ENCODE assay signal across 1 cellular context in the genomic region with DNA sequence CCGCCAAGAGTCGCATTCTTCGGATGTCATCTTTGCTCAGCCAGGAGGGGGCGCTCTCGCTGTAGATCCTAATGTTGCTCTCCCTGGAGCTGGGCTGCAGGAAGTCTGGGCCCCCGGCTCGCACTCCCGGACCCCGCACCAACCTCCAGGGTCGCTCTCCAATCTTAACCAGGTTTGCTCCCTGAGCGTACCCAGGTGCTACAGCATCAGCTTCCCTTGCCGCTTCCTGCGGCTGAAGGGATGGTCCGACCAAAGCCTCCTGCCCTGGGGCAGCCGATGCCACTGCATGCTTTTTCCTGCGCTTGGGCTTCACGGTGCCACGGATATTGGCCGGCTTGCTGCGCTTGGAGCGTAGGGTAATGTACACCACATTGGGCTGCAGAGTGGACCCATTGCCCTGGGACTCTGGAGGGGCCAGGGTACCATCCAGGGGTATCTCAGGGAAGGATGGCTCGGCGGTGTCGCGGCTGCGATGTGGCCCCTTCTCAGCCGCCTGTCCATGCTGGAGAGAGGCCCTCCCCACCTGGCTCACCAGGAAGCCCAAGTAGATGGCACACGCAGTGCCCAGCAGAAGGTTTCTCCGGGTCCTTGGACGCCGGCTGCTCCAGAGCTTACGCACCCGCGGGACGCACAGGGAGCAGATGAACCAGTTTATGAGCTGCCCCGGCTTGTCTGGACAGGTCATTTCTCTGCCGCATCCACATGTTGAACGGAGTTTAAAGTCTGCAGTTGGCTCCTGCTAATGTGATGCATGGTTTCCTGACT.
A peak's percentile ranks its signal among the peaks of the same experiment; 100 is the strongest.
TF ChIP-seq lines count a peak whose summit lies in the region.

No MANE protein-coding gene starts in this region.

TF ChIP-seq in HepG2, 621 proteins besides CTCF, POLR2A, EP300 and RAD21 (continued from another document and continues in another):
- TF ChIP-seq, protein P1, sequence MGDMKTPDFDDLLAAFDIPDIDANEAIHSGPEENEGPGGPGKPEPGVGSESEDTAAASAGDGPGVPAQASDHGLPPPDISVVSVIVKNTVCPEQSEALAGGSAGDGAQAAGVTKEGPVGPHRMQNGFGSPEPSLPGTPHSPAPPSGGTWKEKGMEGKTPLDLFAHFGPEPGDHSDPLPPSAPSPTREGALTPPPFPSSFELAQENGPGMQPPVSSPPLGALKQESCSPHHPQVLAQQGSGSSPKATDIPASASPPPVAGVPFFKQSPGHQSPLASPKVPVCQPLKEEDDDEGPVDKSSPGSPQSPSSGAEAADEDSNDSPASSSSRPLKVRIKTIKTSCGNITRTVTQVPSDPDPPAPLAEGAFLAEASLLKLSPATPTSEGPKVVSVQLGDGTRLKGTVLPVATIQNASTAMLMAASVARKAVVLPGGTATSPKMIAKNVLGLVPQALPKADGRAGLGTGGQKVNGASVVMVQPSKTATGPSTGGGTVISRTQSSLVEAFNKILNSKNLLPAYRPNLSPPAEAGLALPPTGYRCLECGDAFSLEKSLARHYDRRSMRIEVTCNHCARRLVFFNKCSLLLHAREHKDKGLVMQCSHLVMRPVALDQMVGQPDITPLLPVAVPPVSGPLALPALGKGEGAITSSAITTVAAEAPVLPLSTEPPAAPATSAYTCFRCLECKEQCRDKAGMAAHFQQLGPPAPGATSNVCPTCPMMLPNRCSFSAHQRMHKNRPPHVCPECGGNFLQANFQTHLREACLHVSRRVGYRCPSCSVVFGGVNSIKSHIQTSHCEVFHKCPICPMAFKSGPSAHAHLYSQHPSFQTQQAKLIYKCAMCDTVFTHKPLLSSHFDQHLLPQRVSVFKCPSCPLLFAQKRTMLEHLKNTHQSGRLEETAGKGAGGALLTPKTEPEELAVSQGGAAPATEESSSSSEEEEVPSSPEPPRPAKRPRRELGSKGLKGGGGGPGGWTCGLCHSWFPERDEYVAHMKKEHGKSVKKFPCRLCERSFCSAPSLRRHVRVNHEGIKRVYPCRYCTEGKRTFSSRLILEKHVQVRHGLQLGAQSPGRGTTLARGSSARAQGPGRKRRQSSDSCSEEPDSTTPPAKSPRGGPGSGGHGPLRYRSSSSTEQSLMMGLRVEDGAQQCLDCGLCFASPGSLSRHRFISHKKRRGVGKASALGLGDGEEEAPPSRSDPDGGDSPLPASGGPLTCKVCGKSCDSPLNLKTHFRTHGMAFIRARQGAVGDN (CRISPR knock-in tag; IDR thresholded peaks at IDR 0.05): peak; percentile 91
- no peak for TF ChIP-seq ZNF30 (CRISPR knock-in tag; IDR thresholded peaks at IDR 0.05)
- TF ChIP-seq KMT2B (CRISPR knock-in tag; IDR thresholded peaks at IDR 0.05): no peak
- no peak; the same call in 1 of the 2 replicates for TF ChIP-seq BORCS8-MEF2B (CRISPR knock-in tag; IDR thresholded peaks at IDR 0.05)
- TF ChIP-seq ZFX (CRISPR knock-in tag; IDR thresholded peaks at IDR 0.05; ENCODE audit: low read depth): peak; percentile 72
- no peak; the same call in 1 of the 2 replicates for TF ChIP-seq ZNF547 (CRISPR knock-in tag; IDR thresholded peaks at IDR 0.05)
- no peak for TF ChIP-seq CBFB (CRISPR knock-in tag; IDR thresholded peaks at IDR 0.05)
- no peak for TF ChIP-seq CREB1 (IDR thresholded peaks at IDR 0.05)
- no peak for TF ChIP-seq CREB1 (CRISPR knock-in tag; IDR thresholded peaks at IDR 0.05)
- TF ChIP-seq ERF (CRISPR knock-in tag; IDR thresholded peaks at IDR 0.05): no peak
- TF ChIP-seq SMAD1 (CRISPR knock-in tag; IDR thresholded peaks at IDR 0.05; ENCODE audit: borderline replicate concordance, low read depth): 0 out of 2 replicates have a peak, but pooled peaks have one; percentile 29
- TF ChIP-seq, protein P2, sequence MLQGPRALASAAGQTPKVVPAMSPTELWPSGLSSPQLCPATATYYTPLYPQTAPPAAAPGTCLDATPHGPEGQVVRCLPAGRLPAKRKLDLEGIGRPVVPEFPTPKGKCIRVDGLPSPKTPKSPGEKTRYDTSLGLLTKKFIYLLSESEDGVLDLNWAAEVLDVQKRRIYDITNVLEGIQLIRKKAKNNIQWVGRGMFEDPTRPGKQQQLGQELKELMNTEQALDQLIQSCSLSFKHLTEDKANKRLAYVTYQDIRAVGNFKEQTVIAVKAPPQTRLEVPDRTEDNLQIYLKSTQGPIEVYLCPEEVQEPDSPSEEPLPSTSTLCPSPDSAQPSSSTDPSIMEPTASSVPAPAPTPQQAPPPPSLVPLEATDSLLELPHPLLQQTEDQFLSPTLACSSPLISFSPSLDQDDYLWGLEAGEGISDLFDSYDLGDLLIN (CRISPR knock-in tag; IDR thresholded peaks at IDR 0.05; ENCODE audit: borderline replicate concordance): no peak
- no peak for TF ChIP-seq HMG20A (CRISPR knock-in tag; IDR thresholded peaks at IDR 0.05; ENCODE audit: borderline replicate concordance)
- TF ChIP-seq SOX6 (IDR thresholded peaks at IDR 0.05): no peak
- TF ChIP-seq SOX6 (CRISPR knock-in tag; IDR thresholded peaks at IDR 0.05): peak; percentile 28; the same call in 1 of the 2 replicates
- TF ChIP-seq, protein P3, sequence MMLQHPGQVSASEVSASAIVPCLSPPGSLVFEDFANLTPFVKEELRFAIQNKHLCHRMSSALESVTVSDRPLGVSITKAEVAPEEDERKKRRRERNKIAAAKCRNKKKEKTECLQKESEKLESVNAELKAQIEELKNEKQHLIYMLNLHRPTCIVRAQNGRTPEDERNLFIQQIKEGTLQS (CRISPR knock-in tag; IDR thresholded peaks at IDR 0.05): no peak
- no peak for TF ChIP-seq TCF12 (IDR thresholded peaks at IDR 0.05)
- no peak for TF ChIP-seq TCF12 (CRISPR knock-in tag; IDR thresholded peaks at IDR 0.05)
- TF ChIP-seq JDP2 (CRISPR knock-in tag; IDR thresholded peaks at IDR 0.05; ENCODE audit: borderline replicate concordance): no peak
- TF ChIP-seq, protein P4, sequence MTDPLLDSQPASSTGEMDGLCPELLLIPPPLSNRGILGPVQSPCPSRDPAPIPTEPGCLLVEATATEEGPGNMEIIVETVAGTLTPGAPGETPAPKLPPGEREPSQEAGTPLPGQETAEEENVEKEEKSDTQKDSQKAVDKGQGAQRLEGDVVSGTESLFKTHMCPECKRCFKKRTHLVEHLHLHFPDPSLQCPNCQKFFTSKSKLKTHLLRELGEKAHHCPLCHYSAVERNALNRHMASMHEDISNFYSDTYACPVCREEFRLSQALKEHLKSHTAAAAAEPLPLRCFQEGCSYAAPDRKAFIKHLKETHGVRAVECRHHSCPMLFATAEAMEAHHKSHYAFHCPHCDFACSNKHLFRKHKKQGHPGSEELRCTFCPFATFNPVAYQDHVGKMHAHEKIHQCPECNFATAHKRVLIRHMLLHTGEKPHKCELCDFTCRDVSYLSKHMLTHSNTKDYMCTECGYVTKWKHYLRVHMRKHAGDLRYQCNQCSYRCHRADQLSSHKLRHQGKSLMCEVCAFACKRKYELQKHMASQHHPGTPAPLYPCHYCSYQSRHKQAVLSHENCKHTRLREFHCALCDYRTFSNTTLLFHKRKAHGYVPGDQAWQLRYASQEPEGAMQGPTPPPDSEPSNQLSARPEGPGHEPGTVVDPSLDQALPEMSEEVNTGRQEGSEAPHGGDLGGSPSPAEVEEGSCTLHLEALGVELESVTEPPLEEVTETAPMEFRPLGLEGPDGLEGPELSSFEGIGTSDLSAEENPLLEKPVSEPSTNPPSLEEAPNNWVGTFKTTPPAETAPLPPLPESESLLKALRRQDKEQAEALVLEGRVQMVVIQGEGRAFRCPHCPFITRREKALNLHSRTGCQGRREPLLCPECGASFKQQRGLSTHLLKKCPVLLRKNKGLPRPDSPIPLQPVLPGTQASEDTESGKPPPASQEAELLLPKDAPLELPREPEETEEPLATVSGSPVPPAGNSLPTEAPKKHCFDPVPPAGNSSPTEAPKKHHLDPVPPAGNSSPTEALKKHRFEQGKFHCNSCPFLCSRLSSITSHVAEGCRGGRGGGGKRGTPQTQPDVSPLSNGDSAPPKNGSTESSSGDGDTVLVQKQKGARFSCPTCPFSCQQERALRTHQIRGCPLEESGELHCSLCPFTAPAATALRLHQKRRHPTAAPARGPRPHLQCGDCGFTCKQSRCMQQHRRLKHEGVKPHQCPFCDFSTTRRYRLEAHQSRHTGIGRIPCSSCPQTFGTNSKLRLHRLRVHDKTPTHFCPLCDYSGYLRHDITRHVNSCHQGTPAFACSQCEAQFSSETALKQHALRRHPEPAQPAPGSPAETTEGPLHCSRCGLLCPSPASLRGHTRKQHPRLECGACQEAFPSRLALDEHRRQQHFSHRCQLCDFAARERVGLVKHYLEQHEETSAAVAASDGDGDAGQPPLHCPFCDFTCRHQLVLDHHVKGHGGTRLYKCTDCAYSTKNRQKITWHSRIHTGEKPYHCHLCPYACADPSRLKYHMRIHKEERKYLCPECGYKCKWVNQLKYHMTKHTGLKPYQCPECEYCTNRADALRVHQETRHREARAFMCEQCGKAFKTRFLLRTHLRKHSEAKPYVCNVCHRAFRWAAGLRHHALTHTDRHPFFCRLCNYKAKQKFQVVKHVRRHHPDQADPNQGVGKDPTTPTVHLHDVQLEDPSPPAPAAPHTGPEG (CRISPR knock-in tag; IDR thresholded peaks at IDR 0.05): 0 out of 2 replicates have a peak, but pooled peaks have one; percentile 5
- TF ChIP-seq RBM22 (optimal IDR thresholded peaks at IDR 0.05; ENCODE audit: low read length): no peak
- TF ChIP-seq, protein P5, sequence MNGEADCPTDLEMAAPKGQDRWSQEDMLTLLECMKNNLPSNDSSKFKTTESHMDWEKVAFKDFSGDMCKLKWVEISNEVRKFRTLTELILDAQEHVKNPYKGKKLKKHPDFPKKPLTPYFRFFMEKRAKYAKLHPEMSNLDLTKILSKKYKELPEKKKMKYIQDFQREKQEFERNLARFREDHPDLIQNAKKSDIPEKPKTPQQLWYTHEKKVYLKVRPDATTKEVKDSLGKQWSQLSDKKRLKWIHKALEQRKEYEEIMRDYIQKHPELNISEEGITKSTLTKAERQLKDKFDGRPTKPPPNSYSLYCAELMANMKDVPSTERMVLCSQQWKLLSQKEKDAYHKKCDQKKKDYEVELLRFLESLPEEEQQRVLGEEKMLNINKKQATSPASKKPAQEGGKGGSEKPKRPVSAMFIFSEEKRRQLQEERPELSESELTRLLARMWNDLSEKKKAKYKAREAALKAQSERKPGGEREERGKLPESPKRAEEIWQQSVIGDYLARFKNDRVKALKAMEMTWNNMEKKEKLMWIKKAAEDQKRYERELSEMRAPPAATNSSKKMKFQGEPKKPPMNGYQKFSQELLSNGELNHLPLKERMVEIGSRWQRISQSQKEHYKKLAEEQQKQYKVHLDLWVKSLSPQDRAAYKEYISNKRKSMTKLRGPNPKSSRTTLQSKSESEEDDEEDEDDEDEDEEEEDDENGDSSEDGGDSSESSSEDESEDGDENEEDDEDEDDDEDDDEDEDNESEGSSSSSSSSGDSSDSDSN (CRISPR knock-in tag; IDR thresholded peaks at IDR 0.05): peak; percentile 85
- TF ChIP-seq GTF2F1 (IDR thresholded peaks at IDR 0.05; ENCODE audit: low read length): no peak
- TF ChIP-seq GFI1 (CRISPR knock-in tag; IDR thresholded peaks at IDR 0.05; ENCODE audit: borderline replicate concordance): no peak
- TF ChIP-seq ZNF720 (CRISPR knock-in tag; IDR thresholded peaks at IDR 0.05): no peak
- no peak for TF ChIP-seq SRF (IDR thresholded peaks at IDR 0.05; ENCODE audit: low read depth, low read length)
- no peak for TF ChIP-seq MATR3 (CRISPR knock-in tag; IDR thresholded peaks at IDR 0.05)
- no peak for TF ChIP-seq MAZ (IDR thresholded peaks at IDR 0.05; ENCODE audit: borderline replicate concordance, low read depth, low read length)
- TF ChIP-seq MAZ (CRISPR knock-in tag; IDR thresholded peaks at IDR 0.05; ENCODE audit: low read depth): no peak
- TF ChIP-seq TAF1 (CRISPR knock-in tag; IDR thresholded peaks at IDR 0.05): peak; percentile 57; the same call in 1 of the 2 replicates
- TF ChIP-seq, protein P6, sequence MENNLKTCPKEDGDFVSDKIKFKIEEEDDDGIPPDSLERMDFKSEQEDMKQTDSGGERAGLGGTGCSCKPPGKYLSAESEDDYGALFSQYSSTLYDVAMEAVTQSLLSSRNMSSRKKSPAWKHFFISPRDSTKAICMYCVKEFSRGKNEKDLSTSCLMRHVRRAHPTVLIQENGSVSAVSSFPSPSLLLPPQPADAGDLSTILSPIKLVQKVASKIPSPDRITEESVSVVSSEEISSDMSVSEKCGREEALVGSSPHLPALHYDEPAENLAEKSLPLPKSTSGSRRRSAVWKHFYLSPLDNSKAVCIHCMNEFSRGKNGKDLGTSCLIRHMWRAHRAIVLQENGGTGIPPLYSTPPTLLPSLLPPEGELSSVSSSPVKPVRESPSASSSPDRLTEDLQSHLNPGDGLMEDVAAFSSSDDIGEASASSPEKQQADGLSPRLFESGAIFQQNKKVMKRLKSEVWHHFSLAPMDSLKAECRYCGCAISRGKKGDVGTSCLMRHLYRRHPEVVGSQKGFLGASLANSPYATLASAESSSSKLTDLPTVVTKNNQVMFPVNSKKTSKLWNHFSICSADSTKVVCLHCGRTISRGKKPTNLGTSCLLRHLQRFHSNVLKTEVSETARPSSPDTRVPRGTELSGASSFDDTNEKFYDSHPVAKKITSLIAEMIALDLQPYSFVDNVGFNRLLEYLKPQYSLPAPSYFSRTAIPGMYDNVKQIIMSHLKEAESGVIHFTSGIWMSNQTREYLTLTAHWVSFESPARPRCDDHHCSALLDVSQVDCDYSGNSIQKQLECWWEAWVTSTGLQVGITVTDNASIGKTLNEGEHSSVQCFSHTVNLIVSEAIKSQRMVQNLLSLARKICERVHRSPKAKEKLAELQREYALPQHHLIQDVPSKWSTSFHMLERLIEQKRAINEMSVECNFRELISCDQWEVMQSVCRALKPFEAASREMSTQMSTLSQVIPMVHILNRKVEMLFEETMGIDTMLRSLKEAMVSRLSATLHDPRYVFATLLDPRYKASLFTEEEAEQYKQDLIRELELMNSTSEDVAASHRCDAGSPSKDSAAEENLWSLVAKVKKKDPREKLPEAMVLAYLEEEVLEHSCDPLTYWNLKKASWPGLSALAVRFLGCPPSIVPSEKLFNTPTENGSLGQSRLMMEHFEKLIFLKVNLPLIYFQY (CRISPR knock-in tag; IDR thresholded peaks at IDR 0.05; ENCODE audit: borderline replicate concordance): no peak
- TF ChIP-seq GATAD1 (CRISPR knock-in tag; IDR thresholded peaks at IDR 0.05): no peak
- TF ChIP-seq, protein P7, sequence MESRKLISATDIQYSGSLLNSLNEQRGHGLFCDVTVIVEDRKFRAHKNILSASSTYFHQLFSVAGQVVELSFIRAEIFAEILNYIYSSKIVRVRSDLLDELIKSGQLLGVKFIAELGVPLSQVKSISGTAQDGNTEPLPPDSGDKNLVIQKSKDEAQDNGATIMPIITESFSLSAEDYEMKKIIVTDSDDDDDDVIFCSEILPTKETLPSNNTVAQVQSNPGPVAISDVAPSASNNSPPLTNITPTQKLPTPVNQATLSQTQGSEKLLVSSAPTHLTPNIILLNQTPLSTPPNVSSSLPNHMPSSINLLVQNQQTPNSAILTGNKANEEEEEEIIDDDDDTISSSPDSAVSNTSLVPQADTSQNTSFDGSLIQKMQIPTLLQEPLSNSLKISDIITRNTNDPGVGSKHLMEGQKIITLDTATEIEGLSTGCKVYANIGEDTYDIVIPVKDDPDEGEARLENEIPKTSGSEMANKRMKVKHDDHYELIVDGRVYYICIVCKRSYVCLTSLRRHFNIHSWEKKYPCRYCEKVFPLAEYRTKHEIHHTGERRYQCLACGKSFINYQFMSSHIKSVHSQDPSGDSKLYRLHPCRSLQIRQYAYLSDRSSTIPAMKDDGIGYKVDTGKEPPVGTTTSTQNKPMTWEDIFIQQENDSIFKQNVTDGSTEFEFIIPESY (CRISPR knock-in tag; IDR thresholded peaks at IDR 0.05): peak; percentile 98
- TF ChIP-seq, protein P8, sequence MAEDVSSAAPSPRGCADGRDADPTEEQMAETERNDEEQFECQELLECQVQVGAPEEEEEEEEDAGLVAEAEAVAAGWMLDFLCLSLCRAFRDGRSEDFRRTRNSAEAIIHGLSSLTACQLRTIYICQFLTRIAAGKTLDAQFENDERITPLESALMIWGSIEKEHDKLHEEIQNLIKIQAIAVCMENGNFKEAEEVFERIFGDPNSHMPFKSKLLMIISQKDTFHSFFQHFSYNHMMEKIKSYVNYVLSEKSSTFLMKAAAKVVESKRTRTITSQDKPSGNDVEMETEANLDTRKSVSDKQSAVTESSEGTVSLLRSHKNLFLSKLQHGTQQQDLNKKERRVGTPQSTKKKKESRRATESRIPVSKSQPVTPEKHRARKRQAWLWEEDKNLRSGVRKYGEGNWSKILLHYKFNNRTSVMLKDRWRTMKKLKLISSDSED (CRISPR knock-in tag; IDR thresholded peaks at IDR 0.05): no peak
- TF ChIP-seq ZNF567 (CRISPR knock-in tag; IDR thresholded peaks at IDR 0.05; ENCODE audit: borderline replicate concordance): 0 out of 2 replicates have a peak, but pooled peaks have one; percentile 33
